In the genomic region with DNA sequence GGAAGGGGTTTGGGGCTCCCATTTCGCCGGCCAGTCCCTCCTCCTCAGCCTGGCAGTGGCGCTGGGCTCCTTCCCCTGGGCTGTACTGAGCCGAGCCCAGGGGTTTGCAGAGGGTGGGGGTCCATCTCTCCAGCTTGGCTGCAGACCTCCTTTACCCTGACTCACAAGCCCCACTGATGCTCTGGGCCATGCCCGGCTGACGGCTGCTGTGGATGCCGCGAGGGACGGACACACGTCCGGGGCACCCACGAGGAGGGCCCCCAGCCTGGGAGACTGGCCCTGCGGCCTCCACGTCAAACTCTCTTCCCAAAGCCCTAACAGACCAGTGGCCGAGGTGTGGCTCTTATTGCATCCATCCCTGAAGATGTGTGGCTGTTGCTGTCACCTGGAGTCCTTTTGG, we compare ENCODE assay signal across 14 cellular contexts. TPM values are rescaled to one million over a fixed set of nuclear protein-coding genes. Genes with fewer than 3 reads are reported as not detected.
"Had no signal": no experiment of that assay in that cellular context is flagged by ENCODE, and none has a peak within 500 bp of the region (broad histone marks: within the 10 kb centered on the region; RNA-seq: fewer than 3 reads in every experiment).

No MANE protein-coding gene starts in this region.

- H3K4me1 ChIP-seq: thyroid gland had no signal

- H3K27me3 ChIP-seq: neutrophil, thyroid gland had no signal

- DNase-seq: activated CD4-positive, alpha-beta T cell treated with anti-CD3 and anti-CD28 coated beads, Interleukin-2, amount 50 U/mL, for 1 hour; activated CD8-positive, alpha-beta memory T cell treated with anti-CD3 and anti-CD28 coated beads for 24 hours; activated naive CD4-positive, alpha-beta T cell treated with Interleukin-2 at 50 U/mL for 16 hours; activated T-cell treated with anti-CD3 and anti-CD28 coated beads for 4 hours; naive thymus-derived CD4-positive, alpha-beta T cell; T-cell; T-helper 9 cell had no signal

- H3K9me3 ChIP-seq: neutrophil, thyroid gland had no signal

- ATAC-seq: activated CD4-positive, CD25-positive, alpha-beta regulatory T cell treated with anti-CD3 and anti-CD28 coated beads, Interleukin-2, amount 50 U/mL, for 24 hours; esophagus mucosa; naive thymus-derived CD4-positive, alpha-beta T cell; T-cell had no signal

- H3K27ac ChIP-seq: neutrophil, SK-N-MC, thyroid gland had no signal

- H3K4me3 ChIP-seq: SK-N-MC, thyroid gland had no signal

RNA-seq across cellular contexts. Expression of a gene that starts 14.7 kb away (rescaled TPM):
- total RNA-seq: lung microvascular endothelial cell; mononuclear cell; naive thymus-derived CD4-positive, alpha-beta T cell had no signal
- polyA plus RNA-seq: naive thymus-derived CD4-positive, alpha-beta T cell had no signal
